1 cellular context compared by ENCODE assay signal in genomic region chr19:40221858-40222619, GRCh38.
TF ChIP-seq lines count a peak whose summit lies in the region.

No MANE protein-coding gene starts in this region.

TF ChIP-seq in K562, 482 proteins besides CTCF, POLR2A, EP300 and RAD21 (continues in another document):
- TF ChIP-seq TEAD4 (IDR thresholded peaks at IDR 0.05; ENCODE audit: low read length) (0 out of 2 replicates have a peak, but pooled peaks have one; percentile 19), TEAD4 (CRISPR knock-in tag; IDR thresholded peaks at IDR 0.05; ENCODE audit: borderline replicate concordance) (no peak), RFX1 (IDR thresholded peaks at IDR 0.05) (peak; percentile 80), PHF21A (IDR thresholded peaks at IDR 0.05; ENCODE audit: borderline replicate concordance, low read depth) (peak; percentile 15; the same call in 1 of the 2 replicates), LEF1 (IDR thresholded peaks at IDR 0.05) (peak; percentile 62; the same call in 1 of the 2 replicates), FOS (IDR thresholded peaks at IDR 0.05; ENCODE audit: extremely low read depth, insufficient read length) (peak; percentile 98), DEAF1 (CRISPR knock-in tag; IDR thresholded peaks at IDR 0.05) (peak; percentile 89), ASH1L (IDR thresholded peaks at IDR 0.05; ENCODE audit: borderline replicate concordance, low read depth, partially characterized antibody) (peak; percentile 91), CXXC5 (CRISPR knock-in tag; IDR thresholded peaks at IDR 0.05) (no peak), FOXA1 (IDR thresholded peaks at IDR 0.05; ENCODE audit: borderline replicate concordance) (no peak), RBM25 (IDR thresholded peaks at IDR 0.05; ENCODE audit: low read depth, low read length, severe bottlenecking) (peak; percentile 96), RFX5 (IDR thresholded peaks at IDR 0.05; ENCODE audit: low read depth, low read length) (peak; percentile 93), ZBTB33 (CRISPR knock-in tag; IDR thresholded peaks at IDR 0.05) (peak; percentile 43; the same call in 1 of the 2 replicates), SMC3 (conservative IDR thresholded peaks at IDR 0.05; ENCODE audit: insufficient read depth, low read depth, low read length) (peak; percentile 79), NEUROD1 (IDR thresholded peaks at IDR 0.05; ENCODE audit: borderline replicate concordance, low read depth, low read length, partially characterized antibody) (peak; percentile 78), CHD2 (IDR thresholded peaks at IDR 0.05; ENCODE audit: low read depth, low read length) (peak; percentile 67; the same call in 1 of the 2 replicates), RB1 (IDR thresholded peaks at IDR 0.05; ENCODE audit: low read depth) (peak; percentile 30; the same call in 1 of the 2 replicates), GABPA (tag; conservative IDR thresholded peaks at IDR 0.05; ENCODE audit: low read depth) (peak; percentile 29; the same call in 1 of the 2 replicates), NFYB (IDR thresholded peaks at IDR 0.05; ENCODE audit: extremely low read depth, insufficient read length) (peak; percentile 99), FOXM1 (IDR thresholded peaks at IDR 0.05; ENCODE audit: low read depth) (peak; percentile 71), FOXM1 (CRISPR knock-in tag; IDR thresholded peaks at IDR 0.05; ENCODE audit: low read depth) (no peak), XRCC5 (IDR thresholded peaks at IDR 0.05; ENCODE audit: low read depth, low read length) (0 out of 2 replicates have a peak, but pooled peaks have one; percentile 34), CTBP1 (IDR thresholded peaks at IDR 0.05; ENCODE audit: borderline replicate concordance) (peak; percentile 40; the same call in 1 of the 2 replicates), CC2D1A (IDR thresholded peaks at IDR 0.05) (peak; percentile 94), ZNF431 (CRISPR knock-in tag; IDR thresholded peaks at IDR 0.05) (no peak), SPI1 (IDR thresholded peaks at IDR 0.05; ENCODE audit: borderline replicate concordance, low read depth, low read length) (peak; percentile 94), RCOR1 (IDR thresholded peaks at IDR 0.05; ENCODE audit: borderline replicate concordance in 1 of 2, low read depth in 2 of 2, low read length in 2 of 2) (0 out of 4 replicates have a peak, but pooled peaks of 1 of the 2 experiments have one; percentile 41), MBD2 (IDR thresholded peaks at IDR 0.05; ENCODE audit: borderline replicate concordance, low read depth) (peak; percentile 88)
- TF ChIP-seq, protein P1, sequence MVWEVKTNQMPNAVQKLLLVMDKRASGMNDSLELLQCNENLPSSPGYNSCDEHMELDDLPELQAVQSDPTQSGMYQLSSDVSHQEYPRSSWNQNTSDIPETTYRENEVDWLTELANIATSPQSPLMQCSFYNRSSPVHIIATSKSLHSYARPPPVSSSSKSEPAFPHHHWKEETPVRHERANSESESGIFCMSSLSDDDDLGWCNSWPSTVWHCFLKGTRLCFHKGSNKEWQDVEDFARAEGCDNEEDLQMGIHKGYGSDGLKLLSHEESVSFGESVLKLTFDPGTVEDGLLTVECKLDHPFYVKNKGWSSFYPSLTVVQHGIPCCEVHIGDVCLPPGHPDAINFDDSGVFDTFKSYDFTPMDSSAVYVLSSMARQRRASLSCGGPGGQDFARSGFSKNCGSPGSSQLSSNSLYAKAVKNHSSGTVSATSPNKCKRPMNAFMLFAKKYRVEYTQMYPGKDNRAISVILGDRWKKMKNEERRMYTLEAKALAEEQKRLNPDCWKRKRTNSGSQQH (CRISPR knock-in tag; IDR thresholded peaks at IDR 0.05): 0 out of 2 replicates have a peak, but pooled peaks have one; percentile 25
- TF ChIP-seq, protein P2, sequence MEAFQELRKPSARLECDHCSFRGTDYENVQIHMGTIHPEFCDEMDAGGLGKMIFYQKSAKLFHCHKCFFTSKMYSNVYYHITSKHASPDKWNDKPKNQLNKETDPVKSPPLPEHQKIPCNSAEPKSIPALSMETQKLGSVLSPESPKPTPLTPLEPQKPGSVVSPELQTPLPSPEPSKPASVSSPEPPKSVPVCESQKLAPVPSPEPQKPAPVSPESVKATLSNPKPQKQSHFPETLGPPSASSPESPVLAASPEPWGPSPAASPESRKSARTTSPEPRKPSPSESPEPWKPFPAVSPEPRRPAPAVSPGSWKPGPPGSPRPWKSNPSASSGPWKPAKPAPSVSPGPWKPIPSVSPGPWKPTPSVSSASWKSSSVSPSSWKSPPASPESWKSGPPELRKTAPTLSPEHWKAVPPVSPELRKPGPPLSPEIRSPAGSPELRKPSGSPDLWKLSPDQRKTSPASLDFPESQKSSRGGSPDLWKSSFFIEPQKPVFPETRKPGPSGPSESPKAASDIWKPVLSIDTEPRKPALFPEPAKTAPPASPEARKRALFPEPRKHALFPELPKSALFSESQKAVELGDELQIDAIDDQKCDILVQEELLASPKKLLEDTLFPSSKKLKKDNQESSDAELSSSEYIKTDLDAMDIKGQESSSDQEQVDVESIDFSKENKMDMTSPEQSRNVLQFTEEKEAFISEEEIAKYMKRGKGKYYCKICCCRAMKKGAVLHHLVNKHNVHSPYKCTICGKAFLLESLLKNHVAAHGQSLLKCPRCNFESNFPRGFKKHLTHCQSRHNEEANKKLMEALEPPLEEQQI (IDR thresholded peaks at IDR 0.05): 0 out of 2 replicates have a peak, but pooled peaks have one; percentile 87
- TF ChIP-seq, protein P3, sequence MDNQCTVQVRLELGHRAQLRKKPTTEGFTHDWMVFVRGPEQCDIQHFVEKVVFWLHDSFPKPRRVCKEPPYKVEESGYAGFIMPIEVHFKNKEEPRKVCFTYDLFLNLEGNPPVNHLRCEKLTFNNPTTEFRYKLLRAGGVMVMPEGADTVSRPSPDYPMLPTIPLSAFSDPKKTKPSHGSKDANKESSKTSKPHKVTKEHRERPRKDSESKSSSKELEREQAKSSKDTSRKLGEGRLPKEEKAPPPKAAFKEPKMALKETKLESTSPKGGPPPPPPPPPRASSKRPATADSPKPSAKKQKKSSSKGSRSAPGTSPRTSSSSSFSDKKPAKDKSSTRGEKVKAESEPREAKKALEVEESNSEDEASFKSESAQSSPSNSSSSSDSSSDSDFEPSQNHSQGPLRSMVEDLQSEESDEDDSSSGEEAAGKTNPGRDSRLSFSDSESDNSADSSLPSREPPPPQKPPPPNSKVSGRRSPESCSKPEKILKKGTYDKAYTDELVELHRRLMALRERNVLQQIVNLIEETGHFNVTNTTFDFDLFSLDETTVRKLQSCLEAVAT (IDR thresholded peaks at IDR 0.05): no peak
- TF ChIP-seq, protein P4, sequence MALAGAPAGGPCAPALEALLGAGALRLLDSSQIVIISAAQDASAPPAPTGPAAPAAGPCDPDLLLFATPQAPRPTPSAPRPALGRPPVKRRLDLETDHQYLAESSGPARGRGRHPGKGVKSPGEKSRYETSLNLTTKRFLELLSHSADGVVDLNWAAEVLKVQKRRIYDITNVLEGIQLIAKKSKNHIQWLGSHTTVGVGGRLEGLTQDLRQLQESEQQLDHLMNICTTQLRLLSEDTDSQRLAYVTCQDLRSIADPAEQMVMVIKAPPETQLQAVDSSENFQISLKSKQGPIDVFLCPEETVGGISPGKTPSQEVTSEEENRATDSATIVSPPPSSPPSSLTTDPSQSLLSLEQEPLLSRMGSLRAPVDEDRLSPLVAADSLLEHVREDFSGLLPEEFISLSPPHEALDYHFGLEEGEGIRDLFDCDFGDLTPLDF (CRISPR knock-in tag; IDR thresholded peaks at IDR 0.05): no peak
- TF ChIP-seq, protein P5, sequence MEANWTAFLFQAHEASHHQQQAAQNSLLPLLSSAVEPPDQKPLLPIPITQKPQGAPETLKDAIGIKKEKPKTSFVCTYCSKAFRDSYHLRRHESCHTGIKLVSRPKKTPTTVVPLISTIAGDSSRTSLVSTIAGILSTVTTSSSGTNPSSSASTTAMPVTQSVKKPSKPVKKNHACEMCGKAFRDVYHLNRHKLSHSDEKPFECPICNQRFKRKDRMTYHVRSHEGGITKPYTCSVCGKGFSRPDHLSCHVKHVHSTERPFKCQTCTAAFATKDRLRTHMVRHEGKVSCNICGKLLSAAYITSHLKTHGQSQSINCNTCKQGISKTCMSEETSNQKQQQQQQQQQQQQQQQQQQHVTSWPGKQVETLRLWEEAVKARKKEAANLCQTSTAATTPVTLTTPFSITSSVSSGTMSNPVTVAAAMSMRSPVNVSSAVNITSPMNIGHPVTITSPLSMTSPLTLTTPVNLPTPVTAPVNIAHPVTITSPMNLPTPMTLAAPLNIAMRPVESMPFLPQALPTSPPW (CRISPR knock-in tag; IDR thresholded peaks at IDR 0.05): 0 out of 2 replicates have a peak, but pooled peaks have one; percentile 7
- TF ChIP-seq, protein P6, sequence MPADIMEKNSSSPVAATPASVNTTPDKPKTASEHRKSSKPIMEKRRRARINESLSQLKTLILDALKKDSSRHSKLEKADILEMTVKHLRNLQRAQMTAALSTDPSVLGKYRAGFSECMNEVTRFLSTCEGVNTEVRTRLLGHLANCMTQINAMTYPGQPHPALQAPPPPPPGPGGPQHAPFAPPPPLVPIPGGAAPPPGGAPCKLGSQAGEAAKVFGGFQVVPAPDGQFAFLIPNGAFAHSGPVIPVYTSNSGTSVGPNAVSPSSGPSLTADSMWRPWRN (IDR thresholded peaks at IDR 0.05; ENCODE audit: low read depth): no peak
- TF ChIP-seq, protein P7, sequence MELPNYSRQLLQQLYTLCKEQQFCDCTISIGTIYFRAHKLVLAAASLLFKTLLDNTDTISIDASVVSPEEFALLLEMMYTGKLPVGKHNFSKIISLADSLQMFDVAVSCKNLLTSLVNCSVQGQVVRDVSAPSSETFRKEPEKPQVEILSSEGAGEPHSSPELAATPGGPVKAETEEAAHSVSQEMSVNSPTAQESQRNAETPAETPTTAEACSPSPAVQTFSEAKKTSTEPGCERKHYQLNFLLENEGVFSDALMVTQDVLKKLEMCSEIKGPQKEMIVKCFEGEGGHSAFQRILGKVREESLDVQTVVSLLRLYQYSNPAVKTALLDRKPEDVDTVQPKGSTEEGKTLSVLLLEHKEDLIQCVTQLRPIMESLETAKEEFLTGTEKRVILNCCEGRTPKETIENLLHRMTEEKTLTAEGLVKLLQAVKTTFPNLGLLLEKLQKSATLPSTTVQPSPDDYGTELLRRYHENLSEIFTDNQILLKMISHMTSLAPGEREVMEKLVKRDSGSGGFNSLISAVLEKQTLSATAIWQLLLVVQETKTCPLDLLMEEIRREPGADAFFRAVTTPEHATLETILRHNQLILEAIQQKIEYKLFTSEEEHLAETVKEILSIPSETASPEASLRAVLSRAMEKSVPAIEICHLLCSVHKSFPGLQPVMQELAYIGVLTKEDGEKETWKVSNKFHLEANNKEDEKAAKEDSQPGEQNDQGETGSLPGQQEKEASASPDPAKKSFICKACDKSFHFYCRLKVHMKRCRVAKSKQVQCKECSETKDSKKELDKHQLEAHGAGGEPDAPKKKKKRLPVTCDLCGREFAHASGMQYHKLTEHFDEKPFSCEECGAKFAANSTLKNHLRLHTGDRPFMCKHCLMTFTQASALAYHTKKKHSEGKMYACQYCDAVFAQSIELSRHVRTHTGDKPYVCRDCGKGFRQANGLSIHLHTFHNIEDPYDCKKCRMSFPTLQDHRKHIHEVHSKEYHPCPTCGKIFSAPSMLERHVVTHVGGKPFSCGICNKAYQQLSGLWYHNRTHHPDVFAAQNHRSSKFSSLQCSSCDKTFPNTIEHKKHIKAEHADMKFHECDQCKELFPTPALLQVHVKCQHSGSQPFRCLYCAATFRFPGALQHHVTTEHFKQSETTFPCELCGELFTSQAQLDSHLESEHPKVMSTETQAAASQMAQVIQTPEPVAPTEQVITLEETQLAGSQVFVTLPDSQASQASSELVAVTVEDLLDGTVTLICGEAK (IDR thresholded peaks at IDR 0.05): peak; percentile 51; the same call in 1 of the 2 replicates
- TF ChIP-seq, protein P7 (CRISPR knock-in tag; IDR thresholded peaks at IDR 0.05): no peak
